In genomic region chr17:39835038-39835786, GRCh38 we compare ENCODE assay signal across 1 cellular context.
TF ChIP-seq lines count a peak whose summit lies in the region.

No MANE protein-coding gene starts in this region.

TF ChIP-seq in H1, 55 proteins besides CTCF, POLR2A, EP300 and RAD21:
- TF ChIP-seq KDM4A (IDR thresholded peaks at IDR 0.05; ENCODE audit: low read depth, low read length, severe bottlenecking) (no peak), CBX8 (IDR thresholded peaks at IDR 0.05; ENCODE audit: borderline replicate concordance, low read depth, low read length) (no peak), KDM5A (IDR thresholded peaks at IDR 0.05; ENCODE audit: low read length) (no peak), CREB1 (IDR thresholded peaks at IDR 0.05) (no peak), CEBPB (IDR thresholded peaks at IDR 0.05; ENCODE audit: low read depth, low read length) (no peak), SP1 (IDR thresholded peaks at IDR 0.05; ENCODE audit: low read depth, low read length) (no peak), POLR2AphosphoS5 (IDR thresholded peaks at IDR 0.05; ENCODE audit: low read depth, low read length) (no peak), RBBP5 (IDR thresholded peaks at IDR 0.05; ENCODE audit: borderline replicate concordance, low read depth, low read length) (no peak), POU5F1 (IDR thresholded peaks at IDR 0.05; ENCODE audit: low read depth, low read length) (no peak), TAF7 (optimal IDR thresholded peaks at IDR 0.05; ENCODE audit: borderline replicate concordance, low read depth, low read length) (no peak), HDAC6 (IDR thresholded peaks at IDR 0.05; ENCODE audit: low read depth, low read length) (no peak), KDM1A (IDR thresholded peaks at IDR 0.05; ENCODE audit: borderline replicate concordance, low read length) (no peak), FOSL1 (IDR thresholded peaks at IDR 0.05; ENCODE audit: insufficient read depth, low read depth, low read length) (no peak)
TF ChIP-seq in H1: peak in this region for 0.
